ENCODE assay signal across 8 cellular contexts in the genomic region with DNA sequence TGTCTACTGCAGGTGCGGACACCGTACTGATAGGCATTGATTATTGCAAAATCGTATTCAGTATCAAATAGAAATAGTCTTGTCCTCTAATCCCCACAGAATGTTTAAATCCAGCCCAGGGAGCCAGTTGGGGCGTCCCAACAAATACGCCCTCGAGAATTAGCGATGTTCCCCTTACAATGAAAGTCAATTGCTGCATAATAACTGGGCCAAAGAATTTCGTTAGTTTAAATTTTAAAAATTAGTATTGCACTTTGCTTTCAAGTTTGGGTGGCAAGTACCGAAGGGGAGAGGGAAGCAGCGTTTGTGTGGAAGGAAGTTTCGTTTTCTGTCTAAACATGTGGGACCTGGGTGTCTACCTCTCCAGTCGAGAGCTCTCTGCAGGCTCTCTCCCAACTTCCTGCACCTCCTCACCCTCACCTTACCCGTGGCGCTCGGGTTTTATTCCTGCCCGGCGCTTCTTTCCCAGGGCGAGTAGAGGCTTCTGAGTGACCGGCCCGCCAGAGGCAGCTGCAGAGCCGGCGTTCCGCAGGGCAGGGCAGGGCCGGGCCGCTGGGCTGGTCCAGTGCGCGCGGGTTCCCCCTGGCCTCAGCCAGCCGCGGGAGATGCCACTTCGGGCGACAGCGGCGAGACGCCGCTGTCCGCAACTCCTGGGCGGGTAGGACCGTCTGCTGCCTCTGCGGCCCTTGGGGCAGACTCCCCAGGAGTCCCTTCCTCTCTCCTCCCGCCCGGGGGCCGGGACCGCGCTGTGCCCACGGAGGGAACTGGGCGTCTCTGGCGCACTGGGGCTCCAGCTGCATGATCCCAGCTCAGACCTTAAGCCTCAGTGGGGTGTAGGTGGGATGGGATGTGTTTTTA. TPM values are rescaled to one million over a fixed set of nuclear protein-coding genes. Genes with fewer than 3 reads are reported as not detected.
A peak's percentile ranks its signal among the peaks of the same experiment; 100 is the strongest.
DNase-seq lines count a peak whose midpoint lies in the region; ATAC-seq and TF ChIP-seq lines count a peak whose summit lies in the region.

No MANE protein-coding gene starts in this region.

- intact Hi-C loops in PC-3 (cut with micrococcal nuclease) = loop anchor here (2.0 kb wide), 1 partner anchor 73 kb away; no protein-coding TSS in a partner anchor

- H3K4me1 ChIP-seq in PC-3 (ENCODE audit: insufficient read depth, low read length) (peaks cover 14% of the 10 kb centered on the region), osteoblast (ENCODE audit: insufficient read depth, low read length) (no peaks in the 10 kb centered on the region)

- DNase-seq in Daoy (ENCODE audit: low read depth) (peak; percentile 26), PC-3 (peak; percentile 45), epithelial cell of proximal tubule (ENCODE audit: low read depth) (no peak), osteoblast (ENCODE audit: insufficient read length, low spot score, missing footprints) (peak; percentile 93), NCI-H1436 treated with DMSO at 0.1 percent for 48 hours (lab: John Stamatoyannopoulos, UW) (no peak), A172 (ENCODE audit: low spot score) (no peak), NCI-H2107 treated with DMSO at 0.1 percent for 48 hours (lab: John Stamatoyannopoulos, UW; ENCODE audit: unreplicated experiment) (no peak)

- H3K4me3 ChIP-seq in PC-3 (ENCODE audit: low read length) = peak overlapping the region; percentile 84
- H3K4me3 ChIP-seq in epithelial cell of proximal tubule (ENCODE audit: low read depth, low read length) = peak overlapping the region; percentile 50
- H3K4me3 ChIP-seq in osteoblast (ENCODE audit: insufficient read depth, low read length) = no peak overlapping the region

- H3K79me2 ChIP-seq in PC-3 (ENCODE audit: low read length) = peaks cover 42% of the 10 kb centered on the region
- no peaks in the 10 kb centered on the region for H3K79me2 ChIP-seq in osteoblast (ENCODE audit: insufficient read depth, low read length)

- POLR2A ChIA-PET in PC-3 (lab: Charles Lee; ENCODE audit: unreplicated experiment) = interaction anchor here (1.0 kb wide), 1 partner anchor 40 kb away, joined by 3 read pairs; no protein-coding TSS in a partner anchor

- H3K9me2 ChIP-seq in PC-3 (replicated peaks; ENCODE audit: low read length) = no peaks in the 10 kb centered on the region

- ATAC-seq in PC-3 (peak; percentile 8), GM19035 (IDR thresholded peaks at IDR 0.05; ENCODE audit: unreplicated experiment) (no peak)

- peaks cover 10% of the 10 kb centered on the region for H3K36me3 ChIP-seq in PC-3 (ENCODE audit: low read depth, low read length)
- no peaks in the 10 kb centered on the region for H3K36me3 ChIP-seq in osteoblast (ENCODE audit: insufficient read depth, low read length)

- H4K20me1 ChIP-seq in PC-3 (ENCODE audit: low read length) (peaks cover 18% of the 10 kb centered on the region), osteoblast (ENCODE audit: insufficient read depth, low read length) (no peaks in the 10 kb centered on the region)

- H3K9me3 ChIP-seq in PC-3 (ENCODE audit: low read length) (no peaks in the 10 kb centered on the region), osteoblast (ENCODE audit: low read depth, low read length) (no peaks in the 10 kb centered on the region)

- H3F3A ChIP-seq in PC-3 (ENCODE audit: low read length, unreplicated experiment) = no peaks in the 10 kb centered on the region

- TF ChIP-seq CTCF in PC-3 (conservative IDR thresholded peaks at IDR 0.05; ENCODE audit: low read depth, low read length) (0 out of 2 replicates have a peak, but pooled peaks have one; percentile 17), epithelial cell of proximal tubule (conservative IDR thresholded peaks at IDR 0.05; ENCODE audit: low read depth, low read length) (no peak), osteoblast (IDR thresholded peaks at IDR 0.05; ENCODE audit: extremely low read depth, low read depth, low read length) (no peak)

- BruUV-seq in PC-3 (replicated peaks; lab: Mats Ljungman, UMichigan) = no TSS peak

- no peaks in the 10 kb centered on the region for H3K27me3 ChIP-seq in PC-3 (ENCODE audit: low read length)
- peaks cover 92% of the 10 kb centered on the region for H3K27me3 ChIP-seq in osteoblast (ENCODE audit: insufficient read depth, low read length)

- peak overlapping the region; percentile 46 for H3K9ac ChIP-seq in PC-3 (ENCODE audit: low read length)

- H3K27ac ChIP-seq in PC-3 (ENCODE audit: low read length) = no peak overlapping the region
- no peak overlapping the region for H3K27ac ChIP-seq in osteoblast (ENCODE audit: low read depth, low read length)

- CTCF ChIA-PET in PC-3 (lab: Charles Lee) = interaction anchor here (1.0 to 3.5 kb wide), 3 partner anchors 38 to 346 kb away, joined by 3 to 19 read pairs (median 5); no protein-coding TSS in a partner anchor

- H2AFZ ChIP-seq in PC-3 (ENCODE audit: low read length) (peak overlapping the region; percentile 93), osteoblast (ENCODE audit: low read length) (no peak overlapping the region)

- H3K4me2 ChIP-seq in PC-3 (ENCODE audit: low read length) = peak overlapping the region; percentile 84
- H3K4me2 ChIP-seq in osteoblast (ENCODE audit: insufficient read depth, low read length) = no peak overlapping the region

RNA-seq across cellular contexts. Expression of a gene that starts 0.9 kb away (rescaled TPM):
- total RNA-seq in Daoy (2014; rRNA removed; shearing (Covaris generic)) = 4.5 and 7.7 TPM in 2 replicates
- total RNA-seq in PC-3 (2014; rRNA removed) = 36.3 and 37.6 TPM in 2 replicates
- total RNA-seq in epithelial cell of proximal tubule = 0.23 and 0.94 TPM in 2 replicates
- under 0.01 TPM in 1 of 2 replicates, not detected in the other for total RNA-seq in osteoblast
- total RNA-seq in A172 (2014; rRNA removed; shearing (Covaris generic)) = 1.9 and 2.0 TPM in 2 replicates

Comparison
In these comparisons a context has a peak if more than half of its experiments do, and no peak if none do; other contexts are left out.
1. DNase-seq: peak in Daoy (single experiment), PC-3 (single experiment) and osteoblast (single experiment); none in epithelial cell of proximal tubule (single experiment), NCI-H1436 treated with DMSO at 0.1 percent for 48 hours (single experiment), A172 (single experiment) and NCI-H2107 treated with DMSO at 0.1 percent for 48 hours (single experiment).